Comparison of ENCODE assay signal across 8 cellular contexts in genomic region chr2:70190413-70191243, GRCh38. TPM values are rescaled to one million over a fixed set of nuclear protein-coding genes. Genes with fewer than 3 reads are reported as not detected.
DNase-seq lines count a peak whose midpoint lies in the region; ATAC-seq and TF ChIP-seq lines count a peak whose summit lies in the region.

Gene C2orf42 (minus strand): TSS chr2:70191019. CDS start chr2:70181985, 9,034 bp downstream.

- dilution Hi-C loops in IMR-90 (cut with HindIII; ENCODE audit: low sequenced_read_pairs, unreplicated experiment), result no loop called here

- peak within 1 kb of the TSS; percentile 97 for H3K23ac ChIP-seq in IMR-90 (ENCODE audit: low read depth, low read length)

- in situ Hi-C loops in IMR-90 (cut with MboI; ENCODE audit: low sequenced_read_pairs), result no loop called here

- H2AK9ac ChIP-seq in IMR-90 (replicated peaks; ENCODE audit: low read depth, low read length, poor library complexity), result peak within 1 kb of the TSS; percentile 93

- peak within 1 kb of the TSS; percentile 82 for H3K56ac ChIP-seq in IMR-90 (ENCODE audit: extremely low read depth, insufficient read depth, low read length)

- peak within 1 kb of the TSS; percentile 97 for H4K5ac ChIP-seq in IMR-90 (ENCODE audit: low read depth, low read length)

- H3K4me1 ChIP-seq in IMR-90 (ENCODE audit: control insufficient read depth, insufficient read depth, low read length), result no peaks in the 10 kb centered on the region
- H3K4me1 ChIP-seq in mononuclear cell (ENCODE audit: insufficient read depth, low read length), result peaks cover 11% of the 10 kb centered on the region

- peak within 1 kb of the TSS; percentile 97 for H3K4ac ChIP-seq in IMR-90 (ENCODE audit: low read depth, low read length)

- BruUV-seq in IMR-90 (replicated peaks; lab: Mats Ljungman, UMichigan), result no TSS peak

- peak within 1 kb of the TSS; percentile 93 for H4K91ac ChIP-seq in IMR-90 (ENCODE audit: insufficient read depth, low read depth, low read length)

- DNase-seq in DMS114 treated with DMSO at 0.1 percent for 48 hours (lab: John Stamatoyannopoulos, UW; ENCODE audit: unreplicated experiment) (peak; percentile 97), IMR-90 (peak; percentile 98), OCI-M1 (lab: John Stamatoyannopoulos, UW) (peak; percentile 96), activated T-cell treated with anti-CD3 and anti-CD28 coated beads for 24 hours (ENCODE audit: low read depth) (peak; percentile 95), epidermal melanocyte (ENCODE audit: insufficient read length, low spot score) (peak; percentile 98)
- DNase-seq in stimulated activated CD8-positive, alpha-beta memory T cell treated with anti-CD3 and anti-CD28 coated beads, Interleukin-4, amount 100 ng/mL, for 1 hour (ENCODE audit: low read depth in 2 of 2, low spot score in 1 of 2), result peak; percentile 90 to 93

- peak within 1 kb of the TSS; percentile 95 for H3K27ac ChIP-seq in IMR-90 (ENCODE audit: insufficient read depth, low read length)

- peak within 1 kb of the TSS; percentile 98 for H2AFZ ChIP-seq in IMR-90 (replicated peaks; ENCODE audit: low read length, poor library complexity)

- peaks cover 3 to 10% of the 10 kb centered on the region in 2 experiments; a peak in 3 of 4 replicates for H3K79me1 ChIP-seq in IMR-90 (ENCODE audit: low read depth in 1 of 2, low read length in 2 of 2)

- H3K14ac ChIP-seq in IMR-90 (replicated peaks; ENCODE audit: low read depth, low read length), result peak within 1 kb of the TSS; percentile 100

- H3K9me1 ChIP-seq in IMR-90 (ENCODE audit: insufficient read depth, low read length), result no peaks in the 10 kb centered on the region

- peak within 1 kb of the TSS; percentile 80 for H3K4me2 ChIP-seq in IMR-90 (ENCODE audit: low read depth, low read length)

- POLR2A ChIA-PET in IMR-90 (lab: Charles Lee; ENCODE audit: unreplicated experiment), result interaction anchor here (0.6 to 0.8 kb wide), 4 partner anchors 10 to 40 kb away, joined by 3 to 9 read pairs (median 4); no protein-coding TSS in a partner anchor

- ATAC-seq in GM21528 (IDR thresholded peaks at IDR 0.05; ENCODE audit: low FRiP score, unreplicated experiment) (peak; percentile 84), IMR-90 (ENCODE audit: low read depth) (peak; percentile 96)

- H2AK5ac ChIP-seq in IMR-90 (ENCODE audit: low read depth, low read length), result peak within 1 kb of the TSS; percentile 92

- TF ChIP-seq RAD21 in IMR-90 (IDR thresholded peaks at IDR 0.05; ENCODE audit: low read length), result peak; percentile 24; the same call in 1 of the 2 replicates

- H3K9me3 ChIP-seq in IMR-90 (ENCODE audit: control insufficient read depth, insufficient read depth, low read length), result no peaks in the 10 kb centered on the region
- no peaks in the 10 kb centered on the region for H3K9me3 ChIP-seq in mononuclear cell (ENCODE audit: low read depth, low read length)

- H3K4me3 ChIP-seq in IMR-90 (ENCODE audit: insufficient read depth, low read depth, low read length) (peak within 1 kb of the TSS; percentile 90), mononuclear cell (ENCODE audit: low read length) (peak within 1 kb of the TSS; percentile 73)

- peak within 1 kb of the TSS; percentile 86 for H3K18ac ChIP-seq in IMR-90 (ENCODE audit: low read depth, low read length)

- TF ChIP-seq CTCF in IMR-90 (conservative IDR thresholded peaks at IDR 0.05; ENCODE audit: low read depth, low read length), result 0 out of 2 replicates have a peak, but pooled peaks have one; percentile 9

- CTCF ChIA-PET in IMR-90 (lab: Yijun Ruan, JAX), result no interaction called here

- H2BK20ac ChIP-seq in IMR-90 (ENCODE audit: low read depth, low read length), result peak within 1 kb of the TSS; percentile 53; the same call in 1 of the 2 replicates

- H3K36me3 ChIP-seq in IMR-90 (ENCODE audit: control insufficient read depth, insufficient read depth, low read length), result no peaks in the 10 kb centered on the region

- H3K27me3 ChIP-seq in IMR-90 (ENCODE audit: control insufficient read depth, insufficient read depth, low read length) (no peaks in the 10 kb centered on the region), mononuclear cell (ENCODE audit: insufficient read depth, low read length) (no peaks in the 10 kb centered on the region)

- peak within 1 kb of the TSS; percentile 82 to 99 for H4K8ac ChIP-seq in IMR-90 (ENCODE audit: low read depth in 2 of 2, low read length in 2 of 2)

- intact Hi-C loops in IMR-90 (cut with micrococcal nuclease), result loop anchor here (1.0 kb wide), 1 partner anchor 101 kb away; no protein-coding TSS in a partner anchor

- peak within 1 kb of the TSS; percentile 97 for H3K9ac ChIP-seq in IMR-90 (ENCODE audit: low read depth, low read length)

- H2BK15ac ChIP-seq in IMR-90 (ENCODE audit: low read depth, low read length), result peak within 1 kb of the TSS; percentile 32; the same call in 1 of the 3 replicates

- TF ChIP-seq POLR2A in IMR-90 (IDR thresholded peaks at IDR 0.05; ENCODE audit: low read depth, low read length), result peak; percentile 96

- no peaks in the 10 kb centered on the region for H4K20me1 ChIP-seq in IMR-90 (ENCODE audit: insufficient read depth, low read length)

- WGBS in IMR-90 (ENCODE audit: extremely low coverage in 2 of 2, insufficient read length in 1 of 2), 2 experiments, result 0% methylated on average over 28 of the region's 61 CpGs; no CpG with 5 or more reads in 1 of the 2 experiments

- peak within 1 kb of the TSS; percentile 96 for H2BK5ac ChIP-seq in IMR-90 (ENCODE audit: low read depth, low read length, poor library complexity, severe bottlenecking)

- H2BK120ac ChIP-seq in IMR-90 (ENCODE audit: low read depth, low read length), result peak within 1 kb of the TSS; percentile 78

TF ChIP-seq in IMR-90, 13 proteins besides CTCF, POLR2A, EP300 and RAD21:
- TF ChIP-seq RFX5 (IDR thresholded peaks at IDR 0.05; ENCODE audit: low read depth, low read length) (no peak), CEBPB (IDR thresholded peaks at IDR 0.05; ENCODE audit: low read depth, low read length) (no peak), MAFK (IDR thresholded peaks at IDR 0.05; ENCODE audit: low read depth, low read length) (no peak), FOS (IDR thresholded peaks at IDR 0.05; ENCODE audit: low read depth, low read length) (peak; percentile 23; the same call in 1 of the 2 replicates), RCOR1 (IDR thresholded peaks at IDR 0.05; ENCODE audit: insufficient replicate concordance, low read length) (peak; percentile 5), CHD1 (IDR thresholded peaks at IDR 0.05; ENCODE audit: low read depth, low read length) (no peak), MAZ (IDR thresholded peaks at IDR 0.05; ENCODE audit: borderline replicate concordance, low read depth, low read length) (no peak), BHLHE40 (IDR thresholded peaks at IDR 0.05; ENCODE audit: low read depth, low read length) (no peak), SMC3 (IDR thresholded peaks at IDR 0.05; ENCODE audit: low read depth, low read length) (no peak)
- TF ChIP-seq, protein P1, sequence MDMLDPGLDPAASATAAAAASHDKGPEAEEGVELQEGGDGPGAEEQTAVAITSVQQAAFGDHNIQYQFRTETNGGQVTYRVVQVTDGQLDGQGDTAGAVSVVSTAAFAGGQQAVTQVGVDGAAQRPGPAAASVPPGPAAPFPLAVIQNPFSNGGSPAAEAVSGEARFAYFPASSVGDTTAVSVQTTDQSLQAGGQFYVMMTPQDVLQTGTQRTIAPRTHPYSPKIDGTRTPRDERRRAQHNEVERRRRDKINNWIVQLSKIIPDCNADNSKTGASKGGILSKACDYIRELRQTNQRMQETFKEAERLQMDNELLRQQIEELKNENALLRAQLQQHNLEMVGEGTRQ (IDR thresholded peaks at IDR 0.05; ENCODE audit: low read depth, low read length), result peak; percentile 91

RNA-seq across cellular contexts. Expression of gene C2orf42, which starts in this region (rescaled TPM):
- total RNA-seq in IMR-90 (2012; rRNA removed), result 24.4 and 31.5 TPM in 2 replicates
- polyA plus RNA-seq in IMR-90 (2012; rRNA removed), result 7.3 and 7.5 TPM in 2 replicates
- polyA plus RNA-seq in IMR-90 (2012; cell fraction: cytosol; rRNA removed), result 3.0 and 3.6 TPM in 2 replicates
- 12.2 and 14.9 TPM in 2 replicates for polyA plus RNA-seq in IMR-90 (2012; cell fraction: nucleus; rRNA removed; ENCODE audit: low replicate concordance)
- total RNA-seq in mononuclear cell, result 19.6 TPM

Comparison
In these comparisons a context has a peak if more than half of its experiments do, and no peak if none do; other contexts are left out.
1. Peak in every context shown above with its lines: DNase-seq, ATAC-seq, H3K4me3 ChIP-seq and H3K27ac ChIP-seq.